In genomic region chr1:222643937-222644648, GRCh38 we compare ENCODE assay signal across 1 cellular context.
TF ChIP-seq lines count a peak whose summit lies in the region.

No MANE protein-coding gene starts in this region.

TF ChIP-seq in K562, 482 proteins besides CTCF, POLR2A, EP300 and RAD21 (continued from another document and continues in another):
- TF ChIP-seq XRCC3 (IDR thresholded peaks at IDR 0.05) (no peak), ZNF407 (IDR thresholded peaks at IDR 0.05; ENCODE audit: low read depth) (0 out of 2 replicates have a peak, but pooled peaks have one; percentile 39), ZNF449 (CRISPR knock-in tag; IDR thresholded peaks at IDR 0.05) (no peak), HDGF (IDR thresholded peaks at IDR 0.05) (no peak), FOXP4 (CRISPR knock-in tag; IDR thresholded peaks at IDR 0.05; ENCODE audit: borderline replicate concordance) (no peak), NBN (IDR thresholded peaks at IDR 0.05; ENCODE audit: low read depth) (peak; percentile 91), TCF15 (CRISPR knock-in tag; IDR thresholded peaks at IDR 0.05) (no peak), NCOA1 (IDR thresholded peaks at IDR 0.05; ENCODE audit: low read depth) (0 out of 2 replicates have a peak, but pooled peaks have one; percentile 10), RB1 (IDR thresholded peaks at IDR 0.05; ENCODE audit: low read depth) (peak; percentile 67; the same call in 1 of the 2 replicates), XRCC5 (IDR thresholded peaks at IDR 0.05; ENCODE audit: low read depth, low read length) (0 out of 2 replicates have a peak, but pooled peaks have one; percentile 52), MYNN (IDR thresholded peaks at IDR 0.05) (no peak; the same call in 1 of the 2 replicates), MYNN (CRISPR knock-in tag; IDR thresholded peaks at IDR 0.05) (no peak), DDX20 (tag; IDR thresholded peaks at IDR 0.05; ENCODE audit: low read depth) (no peak), ZNF75A (CRISPR knock-in tag; IDR thresholded peaks at IDR 0.05) (no peak), KAT2B (IDR thresholded peaks at IDR 0.05; ENCODE audit: low read depth, low read length) (no peak), PHF8 (IDR thresholded peaks at IDR 0.05; ENCODE audit: borderline replicate concordance, low read length) (peak; percentile 98), ZNF121 (CRISPR knock-in tag; conservative IDR thresholded peaks at IDR 0.05) (no peak), U2AF2 (optimal IDR thresholded peaks at IDR 0.05; ENCODE audit: low read depth, low read length) (no peak), HMBOX1 (IDR thresholded peaks at IDR 0.05) (no peak), MECOM (CRISPR knock-in tag; IDR thresholded peaks at IDR 0.05) (no peak), ATF2 (CRISPR knock-in tag; IDR thresholded peaks at IDR 0.05) (no peak), U2AF1 (optimal IDR thresholded peaks at IDR 0.05; ENCODE audit: low read depth, low read length) (no peak), TAF7 (tag; IDR thresholded peaks at IDR 0.05) (peak; percentile 91), NRF1 (conservative IDR thresholded peaks at IDR 0.05 in 1 of 2, IDR thresholded peaks at IDR 0.05 in 1 of 2) (peak; percentile 74 to 79), HMGN3 (IDR thresholded peaks at IDR 0.05; ENCODE audit: borderline replicate concordance, extremely low read depth, insufficient read length, low read depth, low read length) (peak; percentile 75), ZBTB49 (CRISPR knock-in tag; IDR thresholded peaks at IDR 0.05; ENCODE audit: borderline replicate concordance) (no peak), AFF1 (IDR thresholded peaks at IDR 0.05; ENCODE audit: low read depth in 1 of 2, partially characterized antibody in 2 of 2) (peak; percentile 39 to 63), BACH1 (tag; IDR thresholded peaks at IDR 0.05) (no peak; the same call in 1 of the 2 replicates), HDAC2 (IDR thresholded peaks at IDR 0.05) (no peak), NKRF (IDR thresholded peaks at IDR 0.05; ENCODE audit: borderline replicate concordance) (peak; percentile 84), EZH2 (IDR thresholded peaks at IDR 0.05; ENCODE audit: borderline replicate concordance, low read depth, low read length) (no peak), SOX6 (IDR thresholded peaks at IDR 0.05) (peak; percentile 51; the same call in 1 of the 2 replicates), NUFIP1 (IDR thresholded peaks at IDR 0.05; ENCODE audit: partially characterized antibody) (no peak), STAG1 (CRISPR knock-in tag; IDR thresholded peaks at IDR 0.05; ENCODE audit: borderline replicate concordance) (no peak), ZBED1 (IDR thresholded peaks at IDR 0.05) (no peak; the same call in 1 of the 2 replicates), HMG20A (CRISPR knock-in tag; conservative IDR thresholded peaks at IDR 0.05) (no peak)
